8 cellular contexts compared by ENCODE assay signal in the genomic region with DNA sequence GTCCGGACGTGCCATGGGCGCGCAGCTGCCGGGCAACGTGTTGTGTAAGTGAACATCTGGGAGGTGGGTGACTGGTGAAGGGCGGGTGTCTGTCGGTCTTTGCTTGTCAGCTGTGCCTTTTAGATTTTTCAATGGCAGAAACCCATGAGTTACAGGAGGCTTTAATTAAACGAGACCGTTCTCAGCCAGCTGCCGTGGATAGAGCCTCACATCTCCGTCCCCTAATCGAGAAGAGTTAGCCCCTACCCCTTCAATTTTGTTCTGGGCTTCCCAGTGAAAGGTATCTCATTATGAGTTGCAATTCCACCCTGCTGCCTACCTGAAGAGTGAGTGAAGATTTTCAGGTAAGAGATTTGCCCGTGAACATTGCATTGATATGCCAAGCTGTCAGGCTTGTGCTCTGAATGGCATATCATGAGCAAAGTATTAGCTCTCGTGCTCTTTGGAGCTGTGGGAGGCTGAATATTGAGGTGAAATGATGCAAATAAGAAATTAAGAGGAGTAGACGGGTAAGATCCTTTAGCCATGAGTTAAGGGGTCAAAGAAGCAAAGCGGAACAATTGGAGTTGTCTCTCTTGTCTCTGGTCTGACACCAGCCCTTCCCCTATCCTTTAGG.
DNase-seq lines count a peak whose midpoint lies in the region; ATAC-seq and TF ChIP-seq lines count a peak whose summit lies in the region.

No MANE protein-coding gene starts in this region.

- peak; percentile 34 for ATAC-seq in HG03196 (IDR thresholded peaks at IDR 0.05; ENCODE audit: unreplicated experiment)
- no peak for ATAC-seq in activated CD8-positive, alpha-beta T cell treated with anti-CD3 and anti-CD28 coated beads, Interleukin-2, amount 10 ng/mL, durations not matched to agents 7 days and 5 days

- H3K27me3 ChIP-seq in right atrium auricular region: no peaks in the 10 kb centered on the region

- no peaks in the 10 kb centered on the region for H3K36me3 ChIP-seq in right atrium auricular region

- POLR2A ChIA-PET in activated CD8-positive, alpha-beta T cell treated with anti-CD3 and anti-CD28 coated beads, Interleukin-2, amount 10 ng/mL, durations not matched to agents 7 days and 5 days (lab: Charles Lee): no interaction called here

- CTCF ChIA-PET in activated CD8-positive, alpha-beta T cell treated with anti-CD3 and anti-CD28 coated beads, Interleukin-2, amount 10 ng/mL, durations not matched to agents 7 days and 5 days (lab: Charles Lee): interaction anchor here (0.6 kb wide), 1 partner anchor 14 kb away, joined by 4 read pairs; no protein-coding TSS in a partner anchor

- no peaks in the 10 kb centered on the region for H3K36me3 Mint-ChIP-seq in activated CD8-positive, alpha-beta T cell treated with anti-CD3 and anti-CD28 coated beads, Interleukin-2, amount 10 ng/mL, durations not matched to agents 7 days and 5 days (ENCODE audit: low read depth)

- peak overlapping the region; percentile 94 to 95 for H3K27ac ChIP-seq in right atrium auricular region

- no peak overlapping the region for H3K27ac Mint-ChIP-seq in activated CD8-positive, alpha-beta T cell treated with anti-CD3 and anti-CD28 coated beads, Interleukin-2, amount 10 ng/mL, durations not matched to agents 7 days and 5 days

- H3K4me1 Mint-ChIP-seq in activated CD8-positive, alpha-beta T cell treated with anti-CD3 and anti-CD28 coated beads, Interleukin-2, amount 10 ng/mL, durations not matched to agents 7 days and 5 days (ENCODE audit: low read depth): no peaks in the 10 kb centered on the region

- no peaks in the 10 kb centered on the region for H3K9me3 ChIP-seq in right atrium auricular region
- H3K9me3 ChIP-seq in iPS-18c (ENCODE audit: control insufficient read depth, insufficient read depth, low read length): no peaks in the 10 kb centered on the region

- intact Hi-C loops in cardiac septum (cut with DNase I): no loop called here

- peaks cover 0 to 36% of the 10 kb centered on the region in 2 donors for H3K4me1 ChIP-seq in right atrium auricular region

- H3K27me3 Mint-ChIP-seq in activated CD8-positive, alpha-beta T cell treated with anti-CD3 and anti-CD28 coated beads, Interleukin-2, amount 10 ng/mL, durations not matched to agents 7 days and 5 days (ENCODE audit: low read depth): peaks cover 33% of the 10 kb centered on the region

- H3K9me3 Mint-ChIP-seq in activated CD8-positive, alpha-beta T cell treated with anti-CD3 and anti-CD28 coated beads, Interleukin-2, amount 10 ng/mL, durations not matched to agents 7 days and 5 days (ENCODE audit: insufficient read depth): no peaks in the 10 kb centered on the region

- TF ChIP-seq CTCF in right atrium auricular region (IDR thresholded peaks at IDR 0.05): no peak

- peak overlapping the region; percentile 23 for H3K4me3 Mint-ChIP-seq in activated CD8-positive, alpha-beta T cell treated with anti-CD3 and anti-CD28 coated beads, Interleukin-2, amount 10 ng/mL, durations not matched to agents 7 days and 5 days

- H3K4me3 ChIP-seq in right atrium auricular region: peak overlapping the region; percentile 50 to 76
- H3K4me3 ChIP-seq in iPS-18c (ENCODE audit: insufficient read depth, low read depth, low read length): peak overlapping the region; percentile 79

- peak; percentile 62 for DNase-seq in right atrium auricular region (ENCODE audit: low spot score)
- DNase-seq in cardiac septum (ENCODE audit: low spot score): no peak
- peak; percentile 24 for DNase-seq in activated CD8-positive, alpha-beta T cell treated with anti-CD3 and anti-CD28 coated beads, Interleukin-2, amount 10 ng/mL, durations not matched to agents 7 days and 5 days
- DNase-seq in stimulated activated CD8-positive, alpha-beta memory T cell treated with anti-CD3 and anti-CD28 coated beads, Interleukin-4, amount 100 ng/mL, for 48 hours: peak; percentile 33
- DNase-seq in DMS153 treated with DMSO at 0.1 percent for 48 hours (lab: John Stamatoyannopoulos, UW; ENCODE audit: unreplicated experiment): no peak
- DNase-seq in NCI-H1048 (lab: John Stamatoyannopoulos, UW): no peak

Comparison
In these comparisons a context has a peak if more than half of its experiments do, and no peak if none do; other contexts are left out.
1. DNase-seq: peak in right atrium auricular region (single experiment), activated CD8-positive, alpha-beta T cell treated with anti-CD3 and anti-CD28 coated beads, Interleukin-2, amount 10 ng/mL, durations not matched to agents 7 days and 5 days (single experiment) and stimulated activated CD8-positive, alpha-beta memory T cell treated with anti-CD3 and anti-CD28 coated beads, Interleukin-4, amount 100 ng/mL, for 48 hours (single experiment); none in cardiac septum (single experiment), DMS153 treated with DMSO at 0.1 percent for 48 hours (single experiment) and NCI-H1048 (single experiment).